In genomic region chr2:9809064-9809356, GRCh38 we compare ENCODE assay signal across 1 cellular context.
TF ChIP-seq lines count a peak whose summit lies in the region.

No MANE protein-coding gene starts in this region.

TF ChIP-seq in SK-N-SH, 30 proteins besides CTCF, POLR2A, EP300 and RAD21 (continued from another document):
- TF ChIP-seq, protein P1, sequence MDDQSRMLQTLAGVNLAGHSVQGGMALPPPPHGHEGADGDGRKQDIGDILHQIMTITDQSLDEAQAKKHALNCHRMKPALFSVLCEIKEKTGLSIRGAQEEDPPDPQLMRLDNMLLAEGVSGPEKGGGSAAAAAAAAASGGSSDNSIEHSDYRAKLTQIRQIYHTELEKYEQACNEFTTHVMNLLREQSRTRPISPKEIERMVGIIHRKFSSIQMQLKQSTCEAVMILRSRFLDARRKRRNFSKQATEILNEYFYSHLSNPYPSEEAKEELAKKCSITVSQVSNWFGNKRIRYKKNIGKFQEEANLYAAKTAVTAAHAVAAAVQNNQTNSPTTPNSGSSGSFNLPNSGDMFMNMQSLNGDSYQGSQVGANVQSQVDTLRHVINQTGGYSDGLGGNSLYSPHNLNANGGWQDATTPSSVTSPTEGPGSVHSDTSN (IDR thresholded peaks at IDR 0.05) = no peak
- no peak for TF ChIP-seq JUND (IDR thresholded peaks at IDR 0.05)
